Comparison of ENCODE assay signal across 16 cellular contexts in genomic region chrX:106341823-106342222, GRCh38.
DNase-seq lines count a peak whose midpoint lies in the region; ATAC-seq, FAIRE-seq and TF ChIP-seq lines count a peak whose summit lies in the region.
"Had no signal": no experiment of that assay in that cellular context is flagged by ENCODE, and none has a peak within 500 bp of the region (broad histone marks: within the 10 kb centered on the region; RNA-seq: fewer than 3 reads in every experiment).

No MANE protein-coding gene starts in this region.

- no peak overlapping the region for H4K5ac ChIP-seq in mesendoderm (ENCODE audit: low read length)

- H3K4me1 ChIP-seq in HEK293 (ENCODE audit: control insufficient read depth, insufficient read depth, low read length) = no peaks in the 10 kb centered on the region
- no peaks in the 10 kb centered on the region for H3K4me1 ChIP-seq in astrocyte (ENCODE audit: insufficient read depth, low read length)
- H3K4me1 ChIP-seq in mesendoderm (ENCODE audit: control insufficient read depth, low read depth, low read length) = no peaks in the 10 kb centered on the region
- H3K4me1 ChIP-seq: HAP-1, SJSA1 had no signal

- no peak overlapping the region for H2BK5ac ChIP-seq in mesendoderm (ENCODE audit: low read length)

- H3K4me3 ChIP-seq in HEK293 (ENCODE audit: low read depth, low read length) (no peak overlapping the region), astrocyte (ENCODE audit: insufficient read depth, low read depth, low read length) (no peak overlapping the region), mesendoderm (ENCODE audit: low read length) (no peak overlapping the region)
- H3K4me3 ChIP-seq: HAP-1, SJSA1 had no signal

- H3K18ac ChIP-seq in mesendoderm (ENCODE audit: low read length) = no peak overlapping the region

- H2BK120ac ChIP-seq in mesendoderm (ENCODE audit: low read depth, low read length) = no peak overlapping the region

- peaks cover 3% of the 10 kb centered on the region for H3K9me3 Mint-ChIP-seq in astrocyte (ENCODE audit: unreplicated experiment)
- H3K9me3 Mint-ChIP-seq: T-helper 1 cell treated with Interleukin-12 subunit alpha and Interleukin-12 subunit beta and Interleukin-4 antibody, amounts not matched to agents 30 μg/mL and 1 μg/mL, for 36 hours had no signal

- WGBS in mesendoderm (ENCODE audit: extremely low coverage, insufficient coverage, low lambda C conversion rate) = 100% methylated on average over 2 of the region's 3 CpGs

- no peaks in the 10 kb centered on the region for H3K4me1 Mint-ChIP-seq in astrocyte (ENCODE audit: low read depth, unreplicated experiment)
- H3K4me1 Mint-ChIP-seq: B cell had no signal

- H3K27me3 ChIP-seq in astrocyte (ENCODE audit: insufficient read depth, low read length) (no peaks in the 10 kb centered on the region), mesendoderm (ENCODE audit: insufficient read depth, low read length, poor library complexity) (no peaks in the 10 kb centered on the region)
- H3K27me3 ChIP-seq: SJSA1 had no signal

- no peak overlapping the region for H3K4me3 Mint-ChIP-seq in astrocyte (ENCODE audit: unreplicated experiment)
- H3K4me3 Mint-ChIP-seq: B cell; T-helper 1 cell treated with Interleukin-12 subunit alpha and Interleukin-12 subunit beta and Interleukin-4 antibody, amounts not matched to agents 30 μg/mL and 1 μg/mL, for 36 hours had no signal

- H3K27me3 Mint-ChIP-seq in astrocyte (ENCODE audit: low read depth, unreplicated experiment) = no peaks in the 10 kb centered on the region
- H3K27me3 Mint-ChIP-seq: B cell had no signal

- H3K23ac ChIP-seq in mesendoderm (ENCODE audit: low read length) = no peak overlapping the region

- no peaks in the 10 kb centered on the region for H3K79me1 ChIP-seq in mesendoderm (ENCODE audit: low read length)

- FAIRE-seq in astrocyte (lab: Jason Lieb, UNC) = peak; percentile 67

- H3K4me2 ChIP-seq in astrocyte (ENCODE audit: low read length) (no peak overlapping the region), mesendoderm (ENCODE audit: low read length) (no peak overlapping the region)

- TF ChIP-seq CTCF in HEK293 (tag by site-specific recombination; IDR thresholded peaks at IDR 0.05) = no peak
- TF ChIP-seq CTCF in astrocyte (IDR thresholded peaks at IDR 0.05; ENCODE audit: insufficient read depth, low read depth, low read length) = no peak

- CTCF ChIA-PET in HEK293 (lab: Yijun Ruan, JAX) = no interaction called here

- no peak overlapping the region for H2BK15ac ChIP-seq in mesendoderm (replicated peaks; ENCODE audit: low read depth)

- no peak overlapping the region for H3K56ac ChIP-seq in mesendoderm (ENCODE audit: low read length)

- H3K36me3 ChIP-seq in HEK293 (ENCODE audit: control insufficient read depth in 2 of 2, insufficient read depth in 1 of 2, low read length in 2 of 2) (no peaks in the 10 kb centered on the region), astrocyte (ENCODE audit: insufficient read depth, low read length) (no peaks in the 10 kb centered on the region), mesendoderm (ENCODE audit: control insufficient read depth, insufficient read depth, low read length) (no peaks in the 10 kb centered on the region)
- H3K36me3 ChIP-seq: HAP-1, SJSA1 had no signal

- H3K27ac Mint-ChIP-seq in astrocyte (ENCODE audit: unreplicated experiment) = no peak overlapping the region
- H3K27ac Mint-ChIP-seq: B cell; T-helper 1 cell treated with Interleukin-12 subunit alpha and Interleukin-12 subunit beta and Interleukin-4 antibody, amounts not matched to agents 30 μg/mL and 1 μg/mL, for 36 hours had no signal

- H3K36me3 Mint-ChIP-seq in astrocyte (ENCODE audit: low read depth, unreplicated experiment) = no peaks in the 10 kb centered on the region

- H3K79me2 ChIP-seq in astrocyte (ENCODE audit: insufficient read depth, low read length) (no peaks in the 10 kb centered on the region), mesendoderm (ENCODE audit: control insufficient read depth, insufficient read depth, low read length) (no peaks in the 10 kb centered on the region)

- H3K9me3 ChIP-seq in HEK293 (ENCODE audit: control insufficient read depth, insufficient read depth, low read depth, low read length) (peaks cover 6% of the 10 kb centered on the region), astrocyte (ENCODE audit: insufficient read depth, low read depth, low read length) (no peaks in the 10 kb centered on the region)
- H3K9me3 ChIP-seq: SJSA1 had no signal

- H2AK5ac ChIP-seq in mesendoderm (ENCODE audit: low read length) = no peak overlapping the region

- peak; percentile 1 for DNase-seq in ELR (ENCODE audit: low read depth)
- DNase-seq in astrocyte (ENCODE audit: low read depth) = no peak
- DNase-seq in mesendoderm = peak; percentile 22
- DNase-seq in NCI-H2081 treated with DMSO at 0.1 percent for 48 hours (lab: John Stamatoyannopoulos, UW) = no peak
- DNase-seq: COR-L47, NCI-H1694 treated with DMSO at 0.1 percent for 48 hours, NCI-H226, NCI-H524, NCI-H82 had no signal

- no peak overlapping the region for H3K4ac ChIP-seq in mesendoderm (ENCODE audit: low read depth, low read length)

- H2AFZ ChIP-seq in astrocyte (ENCODE audit: low read depth, low read length) = no peak overlapping the region

- H3K27ac ChIP-seq in HEK293 (ENCODE audit: extremely low read depth, low read depth, low read length) = no peak overlapping the region
- no peak overlapping the region for H3K27ac ChIP-seq in astrocyte (ENCODE audit: low read depth, low read length)
- H3K27ac ChIP-seq in mesendoderm (ENCODE audit: low read depth, low read length) = no peak overlapping the region
- H3K27ac ChIP-seq: SJSA1 had no signal

- H4K20me1 ChIP-seq in astrocyte (ENCODE audit: insufficient read depth, low read length) = no peaks in the 10 kb centered on the region

- POLR2A ChIA-PET in HEK293 (lab: Yijun Ruan, JAX) = no interaction called here

- H3K9ac ChIP-seq in astrocyte (ENCODE audit: low read length) (no peak overlapping the region), mesendoderm (ENCODE audit: low read length) (no peak overlapping the region)

- ATAC-seq in GM21723 (IDR thresholded peaks at IDR 0.05; ENCODE audit: unreplicated experiment) (no peak), HG02610 (IDR thresholded peaks at IDR 0.05; ENCODE audit: unreplicated experiment) (no peak)

- H4K8ac ChIP-seq in mesendoderm (ENCODE audit: low read depth, low read length) = no peak overlapping the region

TF ChIP-seq in HEK293, 187 proteins besides CTCF, POLR2A, EP300 and RAD21 (continues in another document):
- no peak for TF ChIP-seq HOXD13 (CRISPR knock-in tag; IDR thresholded peaks at IDR 0.05; ENCODE audit: borderline replicate concordance)
- TF ChIP-seq ZNF132 (tag by site-specific recombination; IDR thresholded peaks at IDR 0.05; ENCODE audit: borderline replicate concordance) = no peak
- TF ChIP-seq, protein P1, sequence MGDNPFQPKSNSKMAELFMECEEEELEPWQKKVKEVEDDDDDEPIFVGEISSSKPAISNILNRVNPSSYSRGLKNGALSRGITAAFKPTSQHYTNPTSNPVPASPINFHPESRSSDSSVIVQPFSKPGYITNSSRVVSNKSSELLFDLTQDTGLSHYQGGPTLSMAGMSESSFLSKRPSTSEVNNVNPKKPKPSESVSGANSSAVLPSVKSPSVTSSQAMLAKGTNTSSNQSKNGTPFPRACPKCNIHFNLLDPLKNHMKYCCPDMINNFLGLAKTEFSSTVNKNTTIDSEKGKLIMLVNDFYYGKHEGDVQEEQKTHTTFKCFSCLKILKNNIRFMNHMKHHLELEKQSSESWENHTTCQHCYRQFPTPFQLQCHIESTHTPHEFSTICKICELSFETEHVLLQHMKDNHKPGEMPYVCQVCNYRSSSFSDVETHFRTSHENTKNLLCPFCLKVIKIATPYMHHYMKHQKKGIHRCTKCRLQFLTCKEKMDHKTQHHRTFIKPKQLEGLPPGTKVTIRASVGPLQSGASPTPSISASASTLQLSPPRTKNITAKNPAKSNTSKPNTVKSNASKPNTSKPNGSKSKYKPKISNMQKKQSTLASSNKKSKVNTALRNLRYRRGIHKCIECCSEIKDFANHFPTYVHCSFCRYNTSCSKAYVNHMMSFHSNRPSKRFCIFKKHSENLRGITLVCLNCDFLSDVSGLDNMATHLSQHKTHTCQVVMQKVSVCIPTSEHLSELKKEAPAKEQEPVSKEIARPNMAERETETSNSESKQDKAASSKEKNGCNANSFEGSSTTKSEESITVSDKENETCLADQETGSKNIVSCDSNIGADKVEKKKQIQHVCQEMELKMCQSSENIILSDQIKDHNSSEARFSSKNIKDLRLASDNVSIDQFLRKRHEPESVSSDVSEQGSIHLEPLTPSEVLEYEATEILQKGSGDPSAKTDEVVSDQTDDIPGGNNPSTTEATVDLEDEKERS (tag by site-specific recombination; IDR thresholded peaks at IDR 0.05) = peak; percentile 73; the same call in 1 of the 2 replicates
- TF ChIP-seq ZNF223 (tag by site-specific recombination; IDR thresholded peaks at IDR 0.05) = no peak
- peak; percentile 90 for TF ChIP-seq TRIM28 (IDR thresholded peaks at IDR 0.05; ENCODE audit: borderline replicate concordance, low read length)
- TF ChIP-seq SP3 (tag by site-specific recombination; IDR thresholded peaks at IDR 0.05) = no peak
- no peak for TF ChIP-seq ZNF670 (tag by site-specific recombination; IDR thresholded peaks at IDR 0.05; ENCODE audit: low read depth)
- peak; percentile 99 for TF ChIP-seq SETDB1 (IDR thresholded peaks at IDR 0.05; ENCODE audit: insufficient read length, low read length)
- TF ChIP-seq ZNF510 (tag by site-specific recombination; IDR thresholded peaks at IDR 0.05; ENCODE audit: insufficient replicate concordance) = peak; percentile 4
- TF ChIP-seq ZEB2 (tag by site-specific recombination; IDR thresholded peaks at IDR 0.05) = no peak
- TF ChIP-seq ZNF549 (tag by site-specific recombination; IDR thresholded peaks at IDR 0.05) = 0 out of 2 replicates have a peak, but pooled peaks have one; percentile 14
- TF ChIP-seq SCRT1 (tag by site-specific recombination; IDR thresholded peaks at IDR 0.05; ENCODE audit: borderline replicate concordance) = no peak
- no peak for TF ChIP-seq ZNF292 (tag by site-specific recombination; IDR thresholded peaks at IDR 0.05; ENCODE audit: borderline replicate concordance, low read depth)

Comparison
In these comparisons a context has a peak if more than half of its experiments do, and no peak if none do; other contexts are left out.
1. DNase-seq: peak in ELR (single experiment) and mesendoderm (single experiment); none in astrocyte (single experiment) and NCI-H2081 treated with DMSO at 0.1 percent for 48 hours (single experiment).